14 cellular contexts compared by ENCODE assay signal in the genomic region with DNA sequence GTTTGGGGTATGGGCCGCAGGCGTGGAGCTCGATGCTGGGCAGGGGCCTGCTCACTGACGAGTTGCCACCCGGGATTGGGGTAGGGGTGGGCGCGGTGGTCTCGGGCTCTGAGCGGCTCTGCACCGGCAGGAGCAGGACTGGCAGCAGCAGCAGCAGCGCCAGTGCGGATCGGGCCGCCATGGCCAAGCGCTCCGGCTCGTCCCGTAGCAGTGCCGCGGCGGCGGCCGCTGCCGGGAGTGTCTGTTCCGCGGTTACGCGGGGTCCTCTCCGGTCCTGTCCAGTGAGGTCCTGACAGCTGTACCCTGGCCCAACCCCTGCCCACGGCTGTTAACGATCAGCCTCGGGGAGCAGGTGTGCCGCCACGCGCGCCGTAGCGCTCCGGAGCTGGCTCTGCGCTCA. TPM values are rescaled to one million over a fixed set of nuclear protein-coding genes. Genes with fewer than 3 reads are reported as not detected.
DNase-seq lines count a peak whose midpoint lies in the region; ATAC-seq and TF ChIP-seq lines count a peak whose summit lies in the region.
"Had no signal": no experiment of that assay in that cellular context is flagged by ENCODE, and none has a peak within 500 bp of the region (broad histone marks: within the 10 kb centered on the region; RNA-seq: fewer than 3 reads in every experiment).

No MANE protein-coding gene starts in this region.

- H2BK5ac ChIP-seq in mesenchymal stem cell (ENCODE audit: low read depth, low read length, poor library complexity, severe bottlenecking) = no peak overlapping the region

- no peak for ATAC-seq in HG03159 (IDR thresholded peaks at IDR 0.05; ENCODE audit: unreplicated experiment)

- H3K4ac ChIP-seq in mesenchymal stem cell (ENCODE audit: low read depth in 1 of 2, low read length in 2 of 2) = no peak overlapping the region

- intact Hi-C loops in tibial artery (cut with DNase I; ENCODE audit: low total_unique reads) = no loop called here

- H3K36me3 ChIP-seq in mesenchymal stem cell (ENCODE audit: control insufficient read depth in 1 of 2, insufficient read depth in 2 of 2, low read depth in 1 of 2, low read length in 2 of 2) (peaks cover 0 to 6% of the 10 kb centered on the region in 2 experiments), tibial artery (no peaks in the 10 kb centered on the region)
- no peaks in the 10 kb centered on the region for H3K36me3 ChIP-seq in CD8-positive, alpha-beta memory T cell (ENCODE audit: insufficient read depth, low read length)
- H3K36me3 ChIP-seq: BE2C, HAP-1 had no signal

- H3K4me1 Mint-ChIP-seq in CD8-positive, alpha-beta memory T cell = peaks cover 39 to 68% (median 61%) of the 10 kb centered on the region in 3 donors

- no peak overlapping the region for H3K4me3 ChIP-seq in mesenchymal stem cell (ENCODE audit: insufficient read depth in 1 of 2, low read depth in 1 of 2, low read length in 2 of 2)
- H3K4me3 ChIP-seq in tibial artery = peak overlapping the region; percentile 26 to 27
- no peak overlapping the region for H3K4me3 ChIP-seq in CD8-positive, alpha-beta memory T cell (ENCODE audit: low read length)
- H3K4me3 ChIP-seq: GM23248, HAP-1 had no signal

- H2AK5ac ChIP-seq in mesenchymal stem cell (ENCODE audit: low read length, severe bottlenecking) = no peak overlapping the region

- H3K27me3 Mint-ChIP-seq in CD8-positive, alpha-beta memory T cell = peaks cover 0 to 3% of the 10 kb centered on the region in 2 donors
- H3K27me3 Mint-ChIP-seq: CD4-positive, CD25-positive, alpha-beta regulatory T cell had no signal

- H3K9me3 ChIP-seq in mesenchymal stem cell (ENCODE audit: control insufficient read depth, low read length) (no peaks in the 10 kb centered on the region), tibial artery (no peaks in the 10 kb centered on the region)
- no peaks in the 10 kb centered on the region for H3K9me3 ChIP-seq in CD8-positive, alpha-beta memory T cell (ENCODE audit: low read length)
- H3K9me3 ChIP-seq: BE2C, Caco-2, HAP-1 had no signal

- peak overlapping the region; percentile 67 for H4K91ac ChIP-seq in mesenchymal stem cell (ENCODE audit: low read length)

- no peak overlapping the region for H3K18ac ChIP-seq in mesenchymal stem cell (ENCODE audit: low read depth in 1 of 2, low read length in 2 of 2)

- H3K23ac ChIP-seq in mesenchymal stem cell (ENCODE audit: low read length in 2 of 2) = no peak overlapping the region

- peaks cover 23% of the 10 kb centered on the region for H3K79me1 ChIP-seq in mesenchymal stem cell (replicated peaks; ENCODE audit: low read length, poor library complexity, severe bottlenecking)

- no peak overlapping the region for H3K9ac ChIP-seq in mesenchymal stem cell (ENCODE audit: low read length)
- H3K9ac ChIP-seq: GM23248 had no signal

- no peak overlapping the region for H2BK120ac ChIP-seq in mesenchymal stem cell (ENCODE audit: low read depth, low read length)

- no peak overlapping the region for H3K14ac ChIP-seq in mesenchymal stem cell (ENCODE audit: low read length in 2 of 2)

- peak overlapping the region; percentile 49 for H2BK15ac ChIP-seq in mesenchymal stem cell (ENCODE audit: low read depth, poor library complexity, severe bottlenecking)

- H3K4me2 ChIP-seq in mesenchymal stem cell (ENCODE audit: low read length, poor library complexity, severe bottlenecking) = no peak overlapping the region

- no peak for DNase-seq in RWPE1 (ENCODE audit: low spot score)
- DNase-seq in mesenchymal stem cell = no peak
- DNase-seq in tibial artery = no peak
- no peak for DNase-seq in activated CD4-positive, alpha-beta T cell treated with anti-CD3 and anti-CD28 coated beads for 1 hour
- DNase-seq in CD8-positive, alpha-beta memory T cell = no peak
- DNase-seq: ACHN; BE2C; C1 segment of cervical spinal cord; Caco-2; CD4-positive, CD25-positive, alpha-beta regulatory T cell; GM23248 had no signal

- peak overlapping the region; percentile 92 for H3K27ac ChIP-seq in RWPE1
- H3K27ac ChIP-seq in VCaP = peak overlapping the region; percentile 99
- no peak overlapping the region for H3K27ac ChIP-seq in mesenchymal stem cell (ENCODE audit: low read length, poor library complexity, severe bottlenecking)
- H3K27ac ChIP-seq in tibial artery = peak overlapping the region; percentile 63 to 66
- H3K27ac ChIP-seq in CD8-positive, alpha-beta memory T cell (ENCODE audit: low read depth, low read length) = no peak overlapping the region
- H3K27ac ChIP-seq: GM23248 had no signal

- H3K27ac Mint-ChIP-seq in CD8-positive, alpha-beta memory T cell = no peak overlapping the region

- H3K27me3 ChIP-seq in mesenchymal stem cell (ENCODE audit: control insufficient read depth in 1 of 2, insufficient read depth in 1 of 2, low read length in 2 of 2) = no peaks in the 10 kb centered on the region
- no peaks in the 10 kb centered on the region for H3K27me3 ChIP-seq in tibial artery
- no peaks in the 10 kb centered on the region for H3K27me3 ChIP-seq in CD8-positive, alpha-beta memory T cell (ENCODE audit: insufficient read depth, low read length, poor library complexity, severe bottlenecking)
- H3K27me3 ChIP-seq: BE2C had no signal

- H3K9me3 Mint-ChIP-seq in CD8-positive, alpha-beta memory T cell = no peaks in the 10 kb centered on the region
- H3K9me3 Mint-ChIP-seq: CD4-positive, CD25-positive, alpha-beta regulatory T cell had no signal

- peaks cover 0 to 9% (median 4%) of the 10 kb centered on the region in 3 donors for H3K36me3 Mint-ChIP-seq in CD8-positive, alpha-beta memory T cell

- no peak overlapping the region for H3K4me3 Mint-ChIP-seq in CD8-positive, alpha-beta memory T cell
- H3K4me3 Mint-ChIP-seq: CD4-positive, CD25-positive, alpha-beta regulatory T cell had no signal

- TF ChIP-seq CTCF in RWPE1 (conservative IDR thresholded peaks at IDR 0.05; ENCODE audit: low read depth) = no peak
- TF ChIP-seq CTCF in VCaP (conservative IDR thresholded peaks at IDR 0.05) = no peak
- TF ChIP-seq CTCF in tibial artery (IDR thresholded peaks at IDR 0.05) = no peak

- POLR2A ChIA-PET in RWPE1 (lab: Yijun Ruan, JAX; ENCODE audit: low non-redundant PET) = no interaction called here
- POLR2A ChIA-PET in CD8-positive, alpha-beta memory T cell (lab: Charles Lee) = no interaction called here

- CTCF ChIA-PET in RWPE1 (lab: Yijun Ruan, JAX) = no interaction called here
- CTCF ChIA-PET in CD8-positive, alpha-beta memory T cell (lab: Charles Lee) = interaction anchor here (1.0 to 1.1 kb wide), 2 partner anchors 27 to 46 kb away, joined by 3 to 4 read pairs; no protein-coding TSS in a partner anchor

- peak overlapping the region in 1 of 2 experiments; percentile 29 for H2BK12ac ChIP-seq in mesenchymal stem cell (ENCODE audit: low read length in 2 of 2)

- no peak overlapping the region for H2AFZ ChIP-seq in mesenchymal stem cell (ENCODE audit: low read depth, low read length)
- H2AFZ ChIP-seq: GM23248 had no signal

- WGBS in mesenchymal stem cell = 99% methylated on average over 40 of the region's 40 CpGs

- no peak overlapping the region for H4K8ac ChIP-seq in mesenchymal stem cell (ENCODE audit: low read length)

- H3K4me1 ChIP-seq in mesenchymal stem cell (ENCODE audit: control insufficient read depth, insufficient read depth, low read depth, low read length) = peaks cover 17% of the 10 kb centered on the region
- H3K4me1 ChIP-seq in tibial artery = peaks cover 0 to 100% (median 95%) of the 10 kb centered on the region in 4 donors
- H3K4me1 ChIP-seq in CD8-positive, alpha-beta memory T cell (ENCODE audit: insufficient read depth, low read length) = peaks cover 25% of the 10 kb centered on the region
- H3K4me1 ChIP-seq: Caco-2 had no signal

RNA-seq across cellular contexts. Expression of gene ADARB1, which starts 26.5 kb away (rescaled TPM):
- 4.7 TPM for polyA plus RNA-seq in mesenchymal stem cell (2013, experiment 1 of 2)
- 5.0 TPM for polyA plus RNA-seq in mesenchymal stem cell (2013, experiment 2 of 2)
- total RNA-seq in CD8-positive, alpha-beta memory T cell = 10 to 100 TPM; 28.9 to 29.5 TPM
- polyA plus RNA-seq in CD8-positive, alpha-beta memory T cell = 11.8 TPM

Comparison
In these comparisons a context has a peak if more than half of its experiments do, and no peak if none do; other contexts are left out.
1. H3K27ac ChIP-seq: peak in RWPE1 (single experiment), VCaP (single experiment) and tibial artery (2 of 2); none in mesenchymal stem cell (single experiment) and CD8-positive, alpha-beta memory T cell (single experiment).
2. H3K4me3 ChIP-seq: peak in tibial artery (2 of 2); none in mesenchymal stem cell (0 of 2) and CD8-positive, alpha-beta memory T cell (single experiment).